22 cellular contexts compared by ENCODE assay signal in the genomic region with DNA sequence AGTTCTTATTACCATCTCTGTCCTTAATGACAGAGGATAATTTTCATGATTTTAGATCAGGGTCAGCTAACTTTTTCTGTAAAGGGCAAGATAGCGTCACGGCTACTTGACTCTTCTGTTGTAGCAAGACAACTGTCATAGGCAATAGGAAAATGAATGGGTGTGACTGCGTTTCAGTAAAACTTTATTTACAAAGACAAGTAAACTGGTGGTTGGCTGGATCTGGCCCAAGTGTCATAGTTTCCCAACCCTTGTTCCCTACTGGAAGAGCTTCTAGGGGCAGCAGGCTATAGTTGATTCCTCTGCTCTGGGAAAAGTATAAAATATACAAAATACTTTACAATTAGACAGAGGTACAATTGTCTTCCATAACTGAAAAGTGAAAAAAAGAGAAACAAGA. TPM values are rescaled to one million over a fixed set of nuclear protein-coding genes. Genes with fewer than 3 reads are reported as not detected.
DNase-seq lines count a peak whose midpoint lies in the region; ATAC-seq, FAIRE-seq and TF ChIP-seq lines count a peak whose summit lies in the region.
"Had no signal": no experiment of that assay in that cellular context is flagged by ENCODE, and none has a peak within 500 bp of the region (broad histone marks: within the 10 kb centered on the region; RNA-seq: fewer than 3 reads in every experiment).

No MANE protein-coding gene starts in this region.

- H3K4me2 ChIP-seq in MM.1S (ENCODE audit: low read depth, low read length), result peak overlapping the region; percentile 52
- no peak overlapping the region for H3K4me2 ChIP-seq in K562 (ENCODE audit: insufficient read depth, low read length)
- H3K4me2 ChIP-seq: PC-9, SK-N-SH had no signal

- H3K9me1 ChIP-seq in K562 (ENCODE audit: control insufficient read depth, insufficient read depth, low read length), result no peaks in the 10 kb centered on the region

- H2AFZ ChIP-seq in MM.1S (ENCODE audit: low read length), result no peak overlapping the region
- H2AFZ ChIP-seq in K562 (ENCODE audit: low read depth, low read length), result no peak overlapping the region
- H2AFZ ChIP-seq: PC-9 had no signal

- H3K4me3 ChIP-seq in MM.1S (ENCODE audit: low read length), result peak overlapping the region; percentile 9; the same call in 1 of the 2 replicates
- H3K4me3 ChIP-seq in K562, result no peak overlapping the region
- H3K4me3 ChIP-seq in prostate gland, result no peak overlapping the region
- no peak overlapping the region for H3K4me3 ChIP-seq in H7 (ENCODE audit: insufficient read depth, low read depth, low read length)
- H3K4me3 ChIP-seq: MG63, PC-9 had no signal

- peaks cover 11% of the 10 kb centered on the region for H3F3A ChIP-seq in MM.1S (ENCODE audit: insufficient read depth, low read length)

- POLR2A ChIA-PET in K562 (lab: Yijun Ruan, JAX), result interaction anchor here (0.9 to 1.1 kb wide), 2 partner anchors 10 to 16 kb away, joined by 3 to 4 read pairs; no protein-coding TSS in a partner anchor

- TF ChIP-seq EP300 in K562 (IDR thresholded peaks at IDR 0.05; ENCODE audit: low read length), result no peak

- TF ChIP-seq CTCF in 22Rv1 (IDR thresholded peaks at IDR 0.05) (no peak), MM.1S (IDR thresholded peaks at IDR 0.05; ENCODE audit: low read length) (no peak), K562 (IDR thresholded peaks at IDR 0.05 in 2 of 3, conservative IDR thresholded peaks at IDR 0.05 in 1 of 3; ENCODE audit: insufficient read depth in 2 of 3, low read depth in 1 of 3, low read length in 3 of 3) (no peak), prostate gland (IDR thresholded peaks at IDR 0.05) (no peak)

- H3K36me3 ChIP-seq in MM.1S (replicated peaks; ENCODE audit: insufficient read depth, low read length) (no peaks in the 10 kb centered on the region), K562 (ENCODE audit: control insufficient read depth, insufficient read depth, low read length) (peaks cover 7% of the 10 kb centered on the region; the same call in 1 of the 3 replicates), prostate gland (no peaks in the 10 kb centered on the region), H7 (replicated peaks; ENCODE audit: control insufficient read depth, insufficient read depth, low read length) (peaks cover 2% of the 10 kb centered on the region)
- H3K36me3 ChIP-seq: BE2C had no signal

- no TSS peak for BruUV-seq in K562 (replicated peaks; lab: Mats Ljungman, UMichigan)

- H3K27ac ChIP-seq in 22Rv1, result peak overlapping the region; percentile 39
- H3K27ac ChIP-seq in MM.1S (ENCODE audit: low read length), result peak overlapping the region; percentile 64; the same call in 1 of the 2 replicates
- no peak overlapping the region for H3K27ac ChIP-seq in K562 (ENCODE audit: extremely low read depth, low read depth, low read length)
- peak overlapping the region; percentile 1 to 70 for H3K27ac ChIP-seq in prostate gland
- H3K27ac ChIP-seq: PC-9 had no signal

- H3K9me2 ChIP-seq in MM.1S (replicated peaks; ENCODE audit: insufficient read depth, low read length), result no peaks in the 10 kb centered on the region
- H3K9me2 ChIP-seq: SK-N-SH had no signal

- no peak for TF ChIP-seq RAD21 in K562 (CRISPR knock-in tag; conservative IDR thresholded peaks at IDR 0.05 in 1 of 2, IDR thresholded peaks at IDR 0.05 in 1 of 2)

- FAIRE-seq in K562 (lab: Jason Lieb, UNC), result no peak
- FAIRE-seq: D721Med had no signal

- H4K20me1 ChIP-seq in MM.1S (ENCODE audit: insufficient read depth, low read length) (no peaks in the 10 kb centered on the region), K562 (replicated peaks; ENCODE audit: control insufficient read depth, insufficient read depth, low read length) (no peaks in the 10 kb centered on the region)

- H3K79me2 ChIP-seq in MM.1S (ENCODE audit: low read length), result 0 out of 2 replicates have a peak, but pooled peaks cover 4% of the 10 kb centered on the region
- no peaks in the 10 kb centered on the region for H3K79me2 ChIP-seq in K562 (ENCODE audit: control insufficient read depth, insufficient read depth, low read length)

- TF ChIP-seq POLR2A in K562 (conservative IDR thresholded peaks at IDR 0.05) (no peak), prostate gland (IDR thresholded peaks at IDR 0.05) (no peak)

- peak overlapping the region; percentile 22; the same call in 1 of the 2 replicates for H3K9ac ChIP-seq in MM.1S (ENCODE audit: low read length)
- no peak overlapping the region for H3K9ac ChIP-seq in K562 (ENCODE audit: insufficient read depth in 1 of 2, low read depth in 2 of 2, low read length in 2 of 2)
- H3K9ac ChIP-seq: SK-N-SH had no signal

- intact Hi-C loops in K562 (cut with micrococcal nuclease) (no loop called here), prostate gland (cut with DNase I) (no loop called here), sciatic nerve (cut with DNase I) (no loop called here)

- H3K27me3 ChIP-seq in MM.1S (replicated peaks; ENCODE audit: insufficient read depth, low read length) (no peaks in the 10 kb centered on the region), K562 (ENCODE audit: control insufficient read depth in 2 of 2, insufficient read depth in 2 of 2, low read length in 2 of 2) (no peaks in the 10 kb centered on the region), prostate gland (replicated peaks; ENCODE audit: insufficient read depth) (no peaks in the 10 kb centered on the region), H7 (ENCODE audit: control insufficient read depth, insufficient read depth, low read length) (no peaks in the 10 kb centered on the region)
- H3K27me3 ChIP-seq: BE2C, MG63 had no signal

- 67% methylated on average over 3 of the region's 3 CpGs for WGBS in K562 (ENCODE audit: insufficient coverage, low coverage, missing lambda C conversion rate)
- 88% methylated on average over 3 of the region's 3 CpGs for WGBS in prostate gland

- H3K4me1 ChIP-seq in MM.1S (ENCODE audit: low read length), result peaks cover 15% of the 10 kb centered on the region; the same call in 1 of the 2 replicates
- H3K4me1 ChIP-seq in K562 (replicated peaks in 1 of 2; ENCODE audit: control insufficient read depth in 2 of 2, insufficient read depth in 2 of 2, low read length in 2 of 2), result no peaks in the 10 kb centered on the region; a peak in 1 of 5 replicates
- H3K4me1 ChIP-seq in prostate gland (replicated peaks), result peaks cover 5% of the 10 kb centered on the region
- H3K4me1 ChIP-seq: BE2C had no signal

- in situ Hi-C loops in K562 (cut with MboI), result no loop called here

- DNase-seq in MM.1S (no peak), K562 (ENCODE audit: extremely low read depth in 1 of 4, low spot score in 3 of 4) (no peak), prostate gland (ENCODE audit: low spot score) (no peak), SK-N-DZ (ENCODE audit: low spot score) (no peak), sciatic nerve (ENCODE audit: low spot score) (no peak), H7 (no peak)
- DNase-seq: BE2C, EL, HFFc6, Kasumi-1, MG63, NCI-H1092, NCI-H1436, NCI-H187 treated with DMSO at 0.1 percent for 48 hours, NCI-H226, NCI-H510A treated with DMSO at 0.1 percent for 48 hours, PC-9, RPMI8226, SHP77, SK-N-SH had no signal

- CTCF ChIA-PET in K562 (lab: Yijun Ruan, JAX; ENCODE audit: low intra/inter-chr PET ratio), result no interaction called here

- H3K9me3 ChIP-seq in MM.1S (replicated peaks; ENCODE audit: insufficient read depth, low read length), result no peaks in the 10 kb centered on the region
- no peaks in the 10 kb centered on the region for H3K9me3 ChIP-seq in K562 (replicated peaks; ENCODE audit: control insufficient read depth, insufficient read depth, low read depth, low read length)
- no peaks in the 10 kb centered on the region for H3K9me3 ChIP-seq in prostate gland
- H3K9me3 ChIP-seq: BE2C, MG63, SK-N-SH had no signal

- no peak for ATAC-seq in K562
- ATAC-seq in sciatic nerve, result no peak

TF ChIP-seq in K562, 482 proteins besides CTCF, POLR2A, EP300 and RAD21 (continues in another document):
- no peak for TF ChIP-seq KLF10 (CRISPR knock-in tag; IDR thresholded peaks at IDR 0.05)

RNA-seq across cellular contexts. Expression of a gene that starts 50.6 kb away (rescaled TPM):
- 26.7 and 75.5 TPM in 2 replicates for total RNA-seq in K562 (2011; cell fraction: chromatin; rRNA removed; ENCODE audit: low replicate concordance)
- 37.9 and 38.5 TPM in 2 replicates for total RNA-seq in K562 (2011; cell fraction: nucleolus; rRNA removed)
- total RNA-seq in K562 (2011; cell fraction: nucleoplasm; rRNA removed), result 41.0 and 51.9 TPM in 2 replicates
- total RNA-seq in K562 (2014; rRNA removed), result 35.5 and 48.9 TPM in 2 replicates
- total RNA-seq in K562 (2014; rRNA removed; fragmentation: Illumina TruSeq; extraction: Trizol), result 20.3 and 23.9 TPM in 2 replicates
- total RNA-seq in K562 (2015; rRNA removed; fragmentation: Illumina TruSeq; extraction: Trizol), result 29.9 and 30.7 TPM in 2 replicates
- 37.8 and 38.1 TPM in 2 replicates for total RNA-seq in K562 (2021)
- 16.1 and 16.3 TPM in 2 replicates for polyA plus RNA-seq in K562 (2011; rRNA removed)
- 22.2 and 23.1 TPM in 2 replicates for polyA plus RNA-seq in K562 (2011; cell fraction: cytosol; rRNA removed)
- 57.7 and 70.1 TPM in 2 replicates for polyA plus RNA-seq in K562 (2011; cell fraction: nucleus; rRNA removed)
- 49.0 and 66.1 TPM in 2 replicates for polyA plus RNA-seq in K562 (2012)
- polyA plus RNA-seq in K562 (2014; fragmentation: Illumina TruSeq; extraction: Trizol), result 42.6 and 45.4 TPM in 2 replicates
- 1 to 10 TPM; 7.6 to 8.1 TPM for polyA plus RNA-seq in K562 (2014; fragmentation: Nextera tagmentation; extraction: Ambion mirVana)
- 37.4 and 40.6 TPM in 2 replicates for polyA plus RNA-seq in K562 (2014; rRNA removed)
- polyA minus RNA-seq in K562 (2011; rRNA and poly(A)+ RNA removed), result 15.0 and 21.0 TPM in 2 replicates
- 18.1 and 22.6 TPM in 2 replicates for polyA minus RNA-seq in K562 (2011; cell fraction: cytosol; rRNA and poly(A)+ RNA removed)
- polyA minus RNA-seq in K562 (2011; cell fraction: nucleus; rRNA and poly(A)+ RNA removed), result 18.0 and 27.2 TPM in 2 replicates
- total RNA-seq in prostate gland, result 10 to 100 TPM; 44.8 to 46.1 TPM
- polyA plus RNA-seq in SK-N-DZ (2014; cell fraction: cytosol; rRNA removed), result 39.3 and 42.1 TPM in 2 replicates
- polyA plus RNA-seq in SK-N-DZ (2014; cell fraction: nucleus; rRNA removed), result 54.8 and 71.4 TPM in 2 replicates
- 24.8 TPM for total RNA-seq in sciatic nerve
- total RNA-seq in H7 (2014; rRNA removed; shearing (Covaris generic)), result 28.2 and 33.2 TPM in 2 replicates
